8 cellular contexts compared by ENCODE assay signal in genomic region chr10:24723386-24723787, GRCh38. TPM values are rescaled to one million over a fixed set of nuclear protein-coding genes. Genes with fewer than 3 reads are reported as not detected.
A peak's percentile ranks its signal among the peaks of the same experiment; 100 is the strongest.
DNase-seq lines count a peak whose midpoint lies in the region; ATAC-seq and TF ChIP-seq lines count a peak whose summit lies in the region.

No MANE protein-coding gene starts in this region.

- H3K27ac ChIP-seq in heart right ventricle, result peak overlapping the region; percentile 96 to 99 (median 98)
- H3K27ac ChIP-seq in SK-N-MC, result no peak overlapping the region

- peaks cover 0 to 8% (median 0%) of the 10 kb centered on the region in 9 donors for H3K36me3 ChIP-seq in heart right ventricle
- H3K36me3 ChIP-seq in SK-N-MC (ENCODE audit: insufficient read depth, low read length), result no peaks in the 10 kb centered on the region
- no peaks in the 10 kb centered on the region for H3K36me3 ChIP-seq in mucosa of stomach (ENCODE audit: control insufficient read depth, insufficient read depth, low read length)

- H3K9me3 Mint-ChIP-seq in chondrocyte (ENCODE audit: low read depth), result no peaks in the 10 kb centered on the region

- H3K9ac ChIP-seq in SK-N-MC (ENCODE audit: insufficient read length) (peak overlapping the region; percentile 72), mucosa of stomach (ENCODE audit: low read length) (peak overlapping the region; percentile 96)

- ATAC-seq in heart right ventricle, result no peak
- no peak for ATAC-seq in Right ventricle myocardium superior (ENCODE audit: poor library complexity)
- ATAC-seq in HG02938 (IDR thresholded peaks at IDR 0.05; ENCODE audit: unreplicated experiment), result peak; percentile 17

- intact Hi-C loops in heart right ventricle (cut with DNase I), result loop anchor here in 9 of 10 donors (2.0 to 10.0 kb wide), 14 partner anchors 79 to 361 kb away; partner anchors contain the start of genes PRTFDC1 (in 5 of the 9), ENKUR (in 3 of the 9) and THNSL1 (in 3 of the 9)
- intact Hi-C loops in Right ventricle myocardium superior (cut with DNase I), result loop anchor here (5.0 to 10.0 kb wide), 5 partner anchors 81 to 361 kb away; partner anchors contain the start of genes ENKUR, PRTFDC1 and THNSL1

- peaks cover 2% of the 10 kb centered on the region for H3K36me3 Mint-ChIP-seq in chondrocyte (ENCODE audit: low read depth)

- H3K4me3 ChIP-seq in heart right ventricle (peak overlapping the region; percentile 59 to 94 (median 86)), SK-N-MC (peak overlapping the region; percentile 82; the same call in 1 of the 2 replicates), mucosa of stomach (ENCODE audit: low read length) (no peak overlapping the region)

- H3K4me1 ChIP-seq in heart right ventricle (peaks cover 0 to 48% (median 35%) of the 10 kb centered on the region in 9 donors), mucosa of stomach (ENCODE audit: control insufficient read depth, insufficient read depth, low read length) (peaks cover 11% of the 10 kb centered on the region)

- H3K4me3 Mint-ChIP-seq in chondrocyte (ENCODE audit: unreplicated experiment), result peak overlapping the region; percentile 57

- TF ChIP-seq CTCF in heart right ventricle (IDR thresholded peaks at IDR 0.05) (no peak), chondrocyte (IDR thresholded peaks at IDR 0.05) (no peak)

- DNase-seq in heart right ventricle, result no peak
- no peak for DNase-seq in Right ventricle myocardium superior
- DNase-seq in SK-N-MC (ENCODE audit: low read depth, low spot score), result no peak
- DNase-seq in chondrocyte (ENCODE audit: low spot score), result no peak
- DNase-seq in globus pallidus (ENCODE audit: low spot score), result no peak
- no peak for DNase-seq in middle frontal gyrus (ENCODE audit: extremely low spot score, low spot score)

- no peaks in the 10 kb centered on the region for H3K27me3 Mint-ChIP-seq in chondrocyte (ENCODE audit: low read depth)

- H3K4me1 Mint-ChIP-seq in chondrocyte (ENCODE audit: low read depth), result peaks cover 22% of the 10 kb centered on the region

- 1% methylated on average over 20 to 67 of the region's 70 CpGs for WGBS in heart right ventricle, 2 donors

- H3K27me3 ChIP-seq in heart right ventricle, result no peaks in the 10 kb centered on the region
- H3K27me3 ChIP-seq in mucosa of stomach (ENCODE audit: control insufficient read depth, insufficient read depth, low read length), result no peaks in the 10 kb centered on the region

- peak overlapping the region; percentile 63 for H3K27ac Mint-ChIP-seq in chondrocyte (ENCODE audit: unreplicated experiment)

- H3K9me3 ChIP-seq in heart right ventricle (no peaks in the 10 kb centered on the region), SK-N-MC (ENCODE audit: low read depth, low read length) (no peaks in the 10 kb centered on the region), mucosa of stomach (ENCODE audit: control insufficient read depth, low read length) (no peaks in the 10 kb centered on the region)

RNA-seq across cellular contexts. Expression of gene ARHGAP21, which starts 0.3 kb away (rescaled TPM):
- total RNA-seq in heart right ventricle, result 10 to 100 TPM; 35.2 to 52.3 (median 39.9) TPM
- 10 to 100 TPM; 23.0 to 47.2 TPM for polyA plus RNA-seq in heart right ventricle
- 52.3 TPM for total RNA-seq in Right ventricle myocardium superior
- total RNA-seq in chondrocyte, result 97.7 to 162 TPM (median 108 TPM) in 3 replicates
